ENCODE assay signal across 3 cellular contexts in genomic region chr13:20313896-20314295, GRCh38.
"Had no signal": no experiment of that assay in that cellular context is flagged by ENCODE, and none has a peak within 500 bp of the region (broad histone marks: within the 10 kb centered on the region; RNA-seq: fewer than 3 reads in every experiment).

No MANE protein-coding gene starts in this region.

- DNase-seq: GDM1, GF-D8 had no signal

- H3K4me3 ChIP-seq: GM12878 had no signal
